7 cellular contexts compared by ENCODE assay signal in the genomic region with DNA sequence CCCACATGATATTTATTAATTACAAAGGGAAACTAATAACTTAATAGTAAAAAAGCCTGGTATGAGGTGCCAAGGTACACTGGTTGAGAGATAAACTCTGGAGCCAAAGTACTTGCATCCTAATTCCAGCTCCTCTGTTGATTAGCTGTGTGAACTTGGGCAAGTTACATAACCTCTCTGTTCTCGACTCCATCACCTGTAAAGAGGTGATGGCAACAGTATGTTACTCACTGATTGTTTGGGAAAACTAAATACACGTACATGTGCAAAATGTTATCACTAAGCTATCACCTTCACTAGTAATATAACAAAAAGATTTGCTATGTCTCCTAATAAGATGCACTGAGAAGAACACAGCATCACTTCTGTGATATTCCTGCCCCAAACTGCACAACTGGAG.
"Had no signal": no experiment of that assay in that cellular context is flagged by ENCODE, and none has a peak within 500 bp of the region (broad histone marks: within the 10 kb centered on the region; RNA-seq: fewer than 3 reads in every experiment).

No MANE protein-coding gene starts in this region.

- H3K4me3 ChIP-seq: GM12878 had no signal

- DNase-seq: GDM1, GF-D8 had no signal

- ATAC-seq: GM12878 had no signal

- FAIRE-seq: G401.6, GM12878, GM12892, GM18507, GM19239 had no signal
